10 cellular contexts compared by ENCODE assay signal in the genomic region with DNA sequence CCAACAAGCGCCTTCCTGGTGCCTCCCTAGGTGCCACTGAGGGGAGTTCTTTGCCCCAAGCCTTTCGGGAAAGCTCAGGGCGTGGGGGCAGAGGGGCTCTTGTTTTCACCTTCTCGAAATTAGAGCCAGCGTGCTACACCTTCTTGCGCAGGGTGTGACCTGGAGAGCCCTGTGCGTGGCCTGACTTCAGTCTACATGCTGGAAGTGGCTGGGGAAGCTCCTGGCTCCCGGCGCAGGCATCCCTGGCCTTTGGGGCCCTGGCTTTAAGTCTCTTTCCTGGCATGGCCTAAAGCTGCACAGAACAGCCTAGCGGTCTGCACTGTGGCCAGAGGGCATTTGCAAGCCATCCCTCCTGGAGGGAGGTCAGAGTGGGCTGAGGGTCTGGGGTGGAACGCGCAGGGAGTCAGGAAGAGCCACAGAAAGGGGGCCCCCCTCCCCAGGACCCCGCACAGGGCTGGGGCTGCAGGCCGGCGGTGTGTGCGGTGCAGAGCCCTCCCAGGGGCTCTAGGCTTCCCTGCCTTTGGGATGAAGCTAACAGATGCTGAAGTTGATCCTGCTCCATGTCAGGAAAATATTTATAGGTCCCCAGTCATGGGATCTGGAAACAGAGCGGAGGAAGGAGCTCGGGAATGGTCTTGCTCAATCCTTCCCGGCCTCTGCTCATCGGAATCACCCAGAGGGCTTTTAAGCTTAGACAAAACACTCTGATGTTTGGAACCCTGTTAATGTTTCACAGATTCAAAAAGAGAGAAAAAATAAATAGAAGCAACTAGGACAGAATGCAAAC. TPM values are rescaled to one million over a fixed set of nuclear protein-coding genes. Genes with fewer than 3 reads are reported as not detected.
DNase-seq lines count a peak whose midpoint lies in the region; ATAC-seq, FAIRE-seq and TF ChIP-seq lines count a peak whose summit lies in the region.
"Had no signal": no experiment of that assay in that cellular context is flagged by ENCODE, and none has a peak within 500 bp of the region (broad histone marks: within the 10 kb centered on the region; RNA-seq: fewer than 3 reads in every experiment).

No MANE protein-coding gene starts in this region.

- H3K9me3 Mint-ChIP-seq in naive thymus-derived CD4-positive, alpha-beta T cell: no peaks in the 10 kb centered on the region
- H3K9me3 Mint-ChIP-seq in Calu3 (ENCODE audit: low read depth, unreplicated experiment): no peaks in the 10 kb centered on the region

- H3K36me3 ChIP-seq in HUES48 (ENCODE audit: control insufficient read depth, insufficient read depth, low read length): no peaks in the 10 kb centered on the region
- H3K36me3 ChIP-seq in naive thymus-derived CD4-positive, alpha-beta T cell (ENCODE audit: control insufficient read depth in 2 of 3, insufficient read depth in 3 of 3, low read length in 3 of 3): no peaks in the 10 kb centered on the region

- DNase-seq in A549 (ENCODE audit: low read depth in 1 of 2, low spot score in 1 of 2) (peak; percentile 56 to 61), fibroblast of mammary gland (ENCODE audit: low read depth) (peak; percentile 93), NCI-H748 treated with DMSO at 0.1 percent for 48 hours (lab: John Stamatoyannopoulos, UW) (no peak), head of caudate nucleus (no peak), Calu3 (no peak)
- no peak for DNase-seq in naive thymus-derived CD4-positive, alpha-beta T cell
- DNase-seq: activated CD4-positive, alpha-beta T cell treated with anti-CD3 and anti-CD28 coated beads, Interleukin-2, amount 50 U/mL, for 4 hours; CD4-positive, CD25-positive, alpha-beta regulatory T cell had no signal

- FAIRE-seq in A549 (lab: Jason Lieb, UNC): no peak

- H3K4me1 Mint-ChIP-seq in naive thymus-derived CD4-positive, alpha-beta T cell: peaks cover 0 to 20% (median 4%) of the 10 kb centered on the region in 7 donors
- no peaks in the 10 kb centered on the region for H3K4me1 Mint-ChIP-seq in Calu3 (ENCODE audit: low read depth, unreplicated experiment)

- peaks cover 64% of the 10 kb centered on the region for H3K27me3 ChIP-seq in HUES48 (ENCODE audit: control insufficient read depth, insufficient read depth, low read length)
- H3K27me3 ChIP-seq in naive thymus-derived CD4-positive, alpha-beta T cell (ENCODE audit: control insufficient read depth in 2 of 2, insufficient read depth in 2 of 2, low read length in 2 of 2): peaks cover 0 to 11% of the 10 kb centered on the region in 2 donors

- 52% methylated on average over 13 of the region's 20 CpGs for WGBS in A549 (ENCODE audit: missing lambda C conversion rate)

- peaks cover 0 to 5% (median 0%) of the 10 kb centered on the region in 5 donors for H3K36me3 Mint-ChIP-seq in naive thymus-derived CD4-positive, alpha-beta T cell
- peaks cover 4% of the 10 kb centered on the region for H3K36me3 Mint-ChIP-seq in Calu3 (ENCODE audit: insufficient read depth, unreplicated experiment)
- H3K36me3 Mint-ChIP-seq: CD4-positive, CD25-positive, alpha-beta regulatory T cell had no signal

- CTCF ChIA-PET in A549 (lab: Yijun Ruan, JAX): interaction anchor here (0.5 to 1.4 kb wide), 2 partner anchors 47 to 456 kb away, joined by 3 read pairs; no protein-coding TSS in a partner anchor
- CTCF ChIA-PET in naive thymus-derived CD4-positive, alpha-beta T cell (lab: Charles Lee): interaction anchor here (1.6 kb wide), 1 partner anchor 95 kb away, joined by 3 read pairs; no protein-coding TSS in a partner anchor
- CTCF ChIA-PET in Calu3 (lab: Charles Lee): no interaction called here

- no peak for TF ChIP-seq RAD21 in A549 (conservative IDR thresholded peaks at IDR 0.05 in 1 of 2, IDR thresholded peaks at IDR 0.05 in 1 of 2)

- peak overlapping the region; percentile 82 to 89 for H3K27ac ChIP-seq in A549
- H3K27ac ChIP-seq in HUES48 (ENCODE audit: low read depth, low read length): no peak overlapping the region
- no peak overlapping the region for H3K27ac ChIP-seq in naive thymus-derived CD4-positive, alpha-beta T cell (ENCODE audit: low read depth, low read length)

- no peak for TF ChIP-seq CTCF in A549 (IDR thresholded peaks at IDR 0.05)
- TF ChIP-seq CTCF in fibroblast of mammary gland (conservative IDR thresholded peaks at IDR 0.05; ENCODE audit: control insufficient read depth, insufficient read depth, low read depth, low read length): no peak
- TF ChIP-seq CTCF in Calu3 (IDR thresholded peaks at IDR 0.05; ENCODE audit: unreplicated experiment): no peak

- peaks cover 0 to 28% (median 6%) of the 10 kb centered on the region in 5 donors for H3K27me3 Mint-ChIP-seq in naive thymus-derived CD4-positive, alpha-beta T cell
- peaks cover 12% of the 10 kb centered on the region for H3K27me3 Mint-ChIP-seq in Calu3 (ENCODE audit: unreplicated experiment)

- peak; percentile 79 to 81 for ATAC-seq in A549
- ATAC-seq in naive thymus-derived CD4-positive, alpha-beta T cell: no peak
- ATAC-seq in HG02852 (IDR thresholded peaks at IDR 0.05; ENCODE audit: unreplicated experiment): no peak

- H3K9ac ChIP-seq in HUES48 (ENCODE audit: low read depth, low read length): no peak overlapping the region

- intact Hi-C loops in naive thymus-derived CD4-positive, alpha-beta T cell (cut with micrococcal nuclease): no loop called here
- intact Hi-C loops in head of caudate nucleus (cut with DNase I) (no loop called here), Calu3 (cut with micrococcal nuclease; ENCODE audit: unreplicated experiment) (no loop called here)

- peak overlapping the region in 1 of 9 donors; percentile 51 for H3K27ac Mint-ChIP-seq in naive thymus-derived CD4-positive, alpha-beta T cell
- no peak overlapping the region for H3K27ac Mint-ChIP-seq in Calu3 (ENCODE audit: unreplicated experiment)
- H3K27ac Mint-ChIP-seq: CD4-positive, CD25-positive, alpha-beta regulatory T cell had no signal

- H3K9me3 ChIP-seq in A549 (no peaks in the 10 kb centered on the region), HUES48 (ENCODE audit: control insufficient read depth, insufficient read depth, low read length) (no peaks in the 10 kb centered on the region)
- no peaks in the 10 kb centered on the region for H3K9me3 ChIP-seq in naive thymus-derived CD4-positive, alpha-beta T cell (ENCODE audit: control insufficient read depth in 2 of 3, low read length in 3 of 3)

- H3K4me1 ChIP-seq in A549 (peaks cover 20% of the 10 kb centered on the region), HUES48 (ENCODE audit: control insufficient read depth, insufficient read depth, low read length) (peaks cover 4% of the 10 kb centered on the region; the same call in 1 of the 2 replicates)
- peaks cover 0 to 31% of the 10 kb centered on the region in 2 donors for H3K4me1 ChIP-seq in naive thymus-derived CD4-positive, alpha-beta T cell (ENCODE audit: control insufficient read depth in 2 of 2, insufficient read depth in 2 of 2, low read length in 2 of 2)

- no peak; a peak in 1 of 5 replicates for TF ChIP-seq EP300 in A549 (IDR thresholded peaks at IDR 0.05)

- no peak overlapping the region for H3K4me3 ChIP-seq in A549
- H3K4me3 ChIP-seq in HUES48 (ENCODE audit: low read depth, low read length): peak overlapping the region; percentile 21; the same call in 1 of the 2 replicates
- H3K4me3 ChIP-seq in fibroblast of mammary gland (ENCODE audit: control insufficient read depth, low read depth, low read length): peak overlapping the region; percentile 26
- no peak overlapping the region for H3K4me3 ChIP-seq in naive thymus-derived CD4-positive, alpha-beta T cell (ENCODE audit: low read length)

- H3K4me3 Mint-ChIP-seq in naive thymus-derived CD4-positive, alpha-beta T cell: peak overlapping the region in 6 of 10 donors; percentile 35 to 79 (median 44)
- no peak overlapping the region for H3K4me3 Mint-ChIP-seq in Calu3 (ENCODE audit: low read depth, unreplicated experiment)

- H3K4me2 ChIP-seq in A549: peak overlapping the region; percentile 80

- POLR2A ChIA-PET in A549 (lab: Yijun Ruan, JAX): no interaction called here
- POLR2A ChIA-PET in naive thymus-derived CD4-positive, alpha-beta T cell (lab: Charles Lee): no interaction called here

- TF ChIP-seq POLR2A in A549 (IDR thresholded peaks at IDR 0.05; ENCODE audit: low read length): no peak

- BruUV-seq in Calu3 (replicated peaks; lab: Mats Ljungman, UMichigan): no TSS peak

TF ChIP-seq in A549, 52 proteins besides CTCF, POLR2A, EP300 and RAD21:
- peak; percentile 76 to 77 for TF ChIP-seq CEBPB (IDR thresholded peaks at IDR 0.05)
- TF ChIP-seq ZSCAN20 (CRISPR knock-in tag; IDR thresholded peaks at IDR 0.05): no peak

RNA-seq across cellular contexts. Expression of a gene that starts 0.8 kb away (rescaled TPM):
- 0.12 and 0.24 TPM in 2 replicates for polyA plus RNA-seq in A549 (2011; rRNA removed)
- polyA plus RNA-seq in A549 (2012; cell fraction: cytosol; rRNA removed): 0.04 and 0.10 TPM in 2 replicates
- polyA plus RNA-seq in A549 (2012; cell fraction: nucleus; rRNA removed): 0.60 and 0.73 TPM in 2 replicates
- 0.07 to 0.54 TPM (median 0.15 TPM) in 3 replicates for polyA plus RNA-seq in A549 (2017; fragmentation: RNase III; extraction: RNeasy Plus Mini Kit Qiagen cat#74134 plus additional on column Dnase treatment)
- 0.29 and 0.63 TPM in 2 replicates for polyA minus RNA-seq in A549 (2011; rRNA and poly(A)+ RNA removed)
- total RNA-seq in naive thymus-derived CD4-positive, alpha-beta T cell: 10 to 100 TPM in 3 of 5 experiments, 1 to 10 TPM in 2; 5.7 to 79.1 (median 16.0) TPM
- 1 to 10 TPM; 2.8 to 3.8 TPM for polyA plus RNA-seq in naive thymus-derived CD4-positive, alpha-beta T cell
- 2.2 and 2.4 TPM in 2 replicates for total RNA-seq in Calu3 (2022)

RNA-seq across cellular contexts. Expression of a gene that starts 59.8 kb away (rescaled TPM):
- polyA plus RNA-seq in A549 (2011; rRNA removed) (3.0 and 3.6 TPM in 2 replicates), A549 (2017; fragmentation: RNase III; extraction: RNeasy Plus Mini Kit Qiagen cat#74134 plus additional on column Dnase treatment) (2.1 to 3.9 TPM (median 3.0 TPM) in 3 replicates)
- polyA plus RNA-seq in A549 (2012; cell fraction: cytosol; rRNA removed): 2.5 and 2.6 TPM in 2 replicates
- 4.2 and 5.3 TPM in 2 replicates for polyA plus RNA-seq in A549 (2012; cell fraction: nucleus; rRNA removed)
- 0.79 and 3.1 TPM in 2 replicates for polyA minus RNA-seq in A549 (2011; rRNA and poly(A)+ RNA removed)
- 1 to 10 TPM; 1.8 to 4.1 (median 2.4) TPM for total RNA-seq in naive thymus-derived CD4-positive, alpha-beta T cell
- 1 to 10 TPM; 5.8 to 6.7 TPM for polyA plus RNA-seq in naive thymus-derived CD4-positive, alpha-beta T cell
- total RNA-seq in Calu3 (2022): not detected in 2 replicates

Comparison
In these comparisons a context has a peak if more than half of its experiments do, and no peak if none do; other contexts are left out.
1. ATAC-seq: peak in A549 (2 of 2); none in naive thymus-derived CD4-positive, alpha-beta T cell (single experiment) and HG02852 (single experiment).
2. DNase-seq: peak in A549 (2 of 2) and fibroblast of mammary gland (single experiment); none in naive thymus-derived CD4-positive, alpha-beta T cell (0 of 9), NCI-H748 treated with DMSO at 0.1 percent for 48 hours (single experiment), head of caudate nucleus (0 of 42) and Calu3 (single experiment).
3. H3K27ac ChIP-seq: peak in A549 (2 of 2); none in HUES48 (single experiment) and naive thymus-derived CD4-positive, alpha-beta T cell (single experiment).
4. H3K4me3 ChIP-seq: peak in HUES48 (single experiment) and fibroblast of mammary gland (single experiment); none in A549 (single experiment) and naive thymus-derived CD4-positive, alpha-beta T cell (single experiment).